2 cellular contexts compared by ENCODE assay signal in the genomic region with DNA sequence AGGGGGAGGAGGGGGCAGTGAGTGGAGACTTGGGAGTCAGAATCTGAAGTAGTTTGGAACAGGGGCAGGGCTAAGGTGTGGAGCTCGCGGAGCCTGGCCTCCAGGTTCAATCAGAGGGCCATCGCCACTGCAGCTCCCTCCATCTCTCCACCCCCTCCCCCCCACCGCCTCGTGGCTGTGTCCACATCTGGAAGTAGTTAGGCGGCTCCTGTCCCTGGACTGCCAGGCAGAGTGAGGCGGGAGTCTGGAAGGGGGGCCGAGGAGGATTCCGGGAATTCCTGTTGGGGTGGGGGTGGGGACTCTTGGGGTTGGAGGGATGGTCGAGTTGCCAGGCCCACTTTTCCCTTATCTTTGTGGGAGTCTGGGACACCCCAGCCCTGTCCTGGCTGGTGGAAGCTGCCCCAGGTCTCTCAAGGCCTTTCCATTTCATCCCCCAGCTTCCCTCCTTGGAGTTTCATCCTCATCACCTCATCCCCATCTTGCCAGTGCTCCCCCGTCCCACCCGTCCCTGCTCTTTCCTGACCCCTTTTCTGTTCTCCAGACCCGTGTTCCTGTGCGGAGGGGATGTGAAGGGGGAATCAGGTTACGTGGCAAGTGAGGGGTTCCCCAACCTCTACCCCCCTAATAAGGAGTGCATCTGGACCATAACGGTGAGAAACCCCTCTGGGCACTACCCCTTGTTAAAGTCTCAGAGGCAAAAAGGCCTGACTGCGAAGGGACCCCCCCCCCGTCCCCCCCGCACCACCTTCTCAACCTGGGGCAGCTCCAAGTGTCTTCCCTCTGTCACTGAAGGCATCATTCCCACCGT.
TF ChIP-seq lines count a peak whose summit lies in the region.

No MANE protein-coding gene starts in this region.

TF ChIP-seq in GM12878, 131 proteins besides CTCF, POLR2A, EP300 and RAD21 (continues in another document):
- TF ChIP-seq WRNIP1 (IDR thresholded peaks at IDR 0.05; ENCODE audit: borderline replicate concordance, low read depth, low read length) (no peak), GATAD2B (conservative IDR thresholded peaks at IDR 0.05; ENCODE audit: low read depth) (no peak), TAF1 (IDR thresholded peaks at IDR 0.05; ENCODE audit: borderline replicate concordance, low read depth, low read length) (no peak), BRCA1 (IDR thresholded peaks at IDR 0.05; ENCODE audit: low read depth, low read length) (no peak), CBFB (IDR thresholded peaks at IDR 0.05; ENCODE audit: low read depth) (no peak), RAD51 (IDR thresholded peaks at IDR 0.05) (no peak), RCOR1 (conservative IDR thresholded peaks at IDR 0.05; ENCODE audit: low read depth, low read length) (no peak), NRF1 (conservative IDR thresholded peaks at IDR 0.05; ENCODE audit: low read depth, low read length) (no peak), JUND (IDR thresholded peaks at IDR 0.05; ENCODE audit: low read depth, low read length) (no peak)
- TF ChIP-seq, protein P1, sequence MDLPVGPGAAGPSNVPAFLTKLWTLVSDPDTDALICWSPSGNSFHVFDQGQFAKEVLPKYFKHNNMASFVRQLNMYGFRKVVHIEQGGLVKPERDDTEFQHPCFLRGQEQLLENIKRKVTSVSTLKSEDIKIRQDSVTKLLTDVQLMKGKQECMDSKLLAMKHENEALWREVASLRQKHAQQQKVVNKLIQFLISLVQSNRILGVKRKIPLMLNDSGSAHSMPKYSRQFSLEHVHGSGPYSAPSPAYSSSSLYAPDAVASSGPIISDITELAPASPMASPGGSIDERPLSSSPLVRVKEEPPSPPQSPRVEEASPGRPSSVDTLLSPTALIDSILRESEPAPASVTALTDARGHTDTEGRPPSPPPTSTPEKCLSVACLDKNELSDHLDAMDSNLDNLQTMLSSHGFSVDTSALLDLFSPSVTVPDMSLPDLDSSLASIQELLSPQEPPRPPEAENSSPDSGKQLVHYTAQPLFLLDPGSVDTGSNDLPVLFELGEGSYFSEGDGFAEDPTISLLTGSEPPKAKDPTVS (IDR thresholded peaks at IDR 0.05; ENCODE audit: low read depth, low read length) = no peak
- TF ChIP-seq, protein P2, sequence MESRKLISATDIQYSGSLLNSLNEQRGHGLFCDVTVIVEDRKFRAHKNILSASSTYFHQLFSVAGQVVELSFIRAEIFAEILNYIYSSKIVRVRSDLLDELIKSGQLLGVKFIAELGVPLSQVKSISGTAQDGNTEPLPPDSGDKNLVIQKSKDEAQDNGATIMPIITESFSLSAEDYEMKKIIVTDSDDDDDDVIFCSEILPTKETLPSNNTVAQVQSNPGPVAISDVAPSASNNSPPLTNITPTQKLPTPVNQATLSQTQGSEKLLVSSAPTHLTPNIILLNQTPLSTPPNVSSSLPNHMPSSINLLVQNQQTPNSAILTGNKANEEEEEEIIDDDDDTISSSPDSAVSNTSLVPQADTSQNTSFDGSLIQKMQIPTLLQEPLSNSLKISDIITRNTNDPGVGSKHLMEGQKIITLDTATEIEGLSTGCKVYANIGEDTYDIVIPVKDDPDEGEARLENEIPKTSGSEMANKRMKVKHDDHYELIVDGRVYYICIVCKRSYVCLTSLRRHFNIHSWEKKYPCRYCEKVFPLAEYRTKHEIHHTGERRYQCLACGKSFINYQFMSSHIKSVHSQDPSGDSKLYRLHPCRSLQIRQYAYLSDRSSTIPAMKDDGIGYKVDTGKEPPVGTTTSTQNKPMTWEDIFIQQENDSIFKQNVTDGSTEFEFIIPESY (IDR thresholded peaks at IDR 0.05) = no peak
- TF ChIP-seq, protein P3, sequence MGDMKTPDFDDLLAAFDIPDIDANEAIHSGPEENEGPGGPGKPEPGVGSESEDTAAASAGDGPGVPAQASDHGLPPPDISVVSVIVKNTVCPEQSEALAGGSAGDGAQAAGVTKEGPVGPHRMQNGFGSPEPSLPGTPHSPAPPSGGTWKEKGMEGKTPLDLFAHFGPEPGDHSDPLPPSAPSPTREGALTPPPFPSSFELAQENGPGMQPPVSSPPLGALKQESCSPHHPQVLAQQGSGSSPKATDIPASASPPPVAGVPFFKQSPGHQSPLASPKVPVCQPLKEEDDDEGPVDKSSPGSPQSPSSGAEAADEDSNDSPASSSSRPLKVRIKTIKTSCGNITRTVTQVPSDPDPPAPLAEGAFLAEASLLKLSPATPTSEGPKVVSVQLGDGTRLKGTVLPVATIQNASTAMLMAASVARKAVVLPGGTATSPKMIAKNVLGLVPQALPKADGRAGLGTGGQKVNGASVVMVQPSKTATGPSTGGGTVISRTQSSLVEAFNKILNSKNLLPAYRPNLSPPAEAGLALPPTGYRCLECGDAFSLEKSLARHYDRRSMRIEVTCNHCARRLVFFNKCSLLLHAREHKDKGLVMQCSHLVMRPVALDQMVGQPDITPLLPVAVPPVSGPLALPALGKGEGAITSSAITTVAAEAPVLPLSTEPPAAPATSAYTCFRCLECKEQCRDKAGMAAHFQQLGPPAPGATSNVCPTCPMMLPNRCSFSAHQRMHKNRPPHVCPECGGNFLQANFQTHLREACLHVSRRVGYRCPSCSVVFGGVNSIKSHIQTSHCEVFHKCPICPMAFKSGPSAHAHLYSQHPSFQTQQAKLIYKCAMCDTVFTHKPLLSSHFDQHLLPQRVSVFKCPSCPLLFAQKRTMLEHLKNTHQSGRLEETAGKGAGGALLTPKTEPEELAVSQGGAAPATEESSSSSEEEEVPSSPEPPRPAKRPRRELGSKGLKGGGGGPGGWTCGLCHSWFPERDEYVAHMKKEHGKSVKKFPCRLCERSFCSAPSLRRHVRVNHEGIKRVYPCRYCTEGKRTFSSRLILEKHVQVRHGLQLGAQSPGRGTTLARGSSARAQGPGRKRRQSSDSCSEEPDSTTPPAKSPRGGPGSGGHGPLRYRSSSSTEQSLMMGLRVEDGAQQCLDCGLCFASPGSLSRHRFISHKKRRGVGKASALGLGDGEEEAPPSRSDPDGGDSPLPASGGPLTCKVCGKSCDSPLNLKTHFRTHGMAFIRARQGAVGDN (IDR thresholded peaks at IDR 0.05) = no peak
- TF ChIP-seq, protein P4, sequence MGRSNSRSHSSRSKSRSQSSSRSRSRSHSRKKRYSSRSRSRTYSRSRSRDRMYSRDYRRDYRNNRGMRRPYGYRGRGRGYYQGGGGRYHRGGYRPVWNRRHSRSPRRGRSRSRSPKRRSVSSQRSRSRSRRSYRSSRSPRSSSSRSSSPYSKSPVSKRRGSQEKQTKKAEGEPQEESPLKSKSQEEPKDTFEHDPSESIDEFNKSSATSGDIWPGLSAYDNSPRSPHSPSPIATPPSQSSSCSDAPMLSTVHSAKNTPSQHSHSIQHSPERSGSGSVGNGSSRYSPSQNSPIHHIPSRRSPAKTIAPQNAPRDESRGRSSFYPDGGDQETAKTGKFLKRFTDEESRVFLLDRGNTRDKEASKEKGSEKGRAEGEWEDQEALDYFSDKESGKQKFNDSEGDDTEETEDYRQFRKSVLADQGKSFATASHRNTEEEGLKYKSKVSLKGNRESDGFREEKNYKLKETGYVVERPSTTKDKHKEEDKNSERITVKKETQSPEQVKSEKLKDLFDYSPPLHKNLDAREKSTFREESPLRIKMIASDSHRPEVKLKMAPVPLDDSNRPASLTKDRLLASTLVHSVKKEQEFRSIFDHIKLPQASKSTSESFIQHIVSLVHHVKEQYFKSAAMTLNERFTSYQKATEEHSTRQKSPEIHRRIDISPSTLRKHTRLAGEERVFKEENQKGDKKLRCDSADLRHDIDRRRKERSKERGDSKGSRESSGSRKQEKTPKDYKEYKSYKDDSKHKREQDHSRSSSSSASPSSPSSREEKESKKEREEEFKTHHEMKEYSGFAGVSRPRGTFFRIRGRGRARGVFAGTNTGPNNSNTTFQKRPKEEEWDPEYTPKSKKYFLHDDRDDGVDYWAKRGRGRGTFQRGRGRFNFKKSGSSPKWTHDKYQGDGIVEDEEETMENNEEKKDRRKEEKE (IDR thresholded peaks at IDR 0.05) = no peak

TF ChIP-seq in liver, 16 proteins besides CTCF, POLR2A, EP300 and RAD21:
- TF ChIP-seq JUND (IDR thresholded peaks at IDR 0.05) (no peak), RXRA (IDR thresholded peaks at IDR 0.05) (no peak), FOXA2 (IDR thresholded peaks at IDR 0.05) (no peak), TAF1 (conservative IDR thresholded peaks at IDR 0.05) (no peak), NR2F2 (IDR thresholded peaks at IDR 0.05) (no peak), FOXA1 (IDR thresholded peaks at IDR 0.05) (no peak), SP1 (IDR thresholded peaks at IDR 0.05) (no peak), GABPA (IDR thresholded peaks at IDR 0.05 in 1 of 2, conservative IDR thresholded peaks at IDR 0.05 in 1 of 2) (no peak), EGR1 (IDR thresholded peaks at IDR 0.05; ENCODE audit: low read depth in 2 of 2) (no peak), YY1 (IDR thresholded peaks at IDR 0.05) (no peak), HNF4A (conservative IDR thresholded peaks at IDR 0.05) (no peak), HNF4G (IDR thresholded peaks at IDR 0.05) (no peak)
- TF ChIP-seq, protein P5, sequence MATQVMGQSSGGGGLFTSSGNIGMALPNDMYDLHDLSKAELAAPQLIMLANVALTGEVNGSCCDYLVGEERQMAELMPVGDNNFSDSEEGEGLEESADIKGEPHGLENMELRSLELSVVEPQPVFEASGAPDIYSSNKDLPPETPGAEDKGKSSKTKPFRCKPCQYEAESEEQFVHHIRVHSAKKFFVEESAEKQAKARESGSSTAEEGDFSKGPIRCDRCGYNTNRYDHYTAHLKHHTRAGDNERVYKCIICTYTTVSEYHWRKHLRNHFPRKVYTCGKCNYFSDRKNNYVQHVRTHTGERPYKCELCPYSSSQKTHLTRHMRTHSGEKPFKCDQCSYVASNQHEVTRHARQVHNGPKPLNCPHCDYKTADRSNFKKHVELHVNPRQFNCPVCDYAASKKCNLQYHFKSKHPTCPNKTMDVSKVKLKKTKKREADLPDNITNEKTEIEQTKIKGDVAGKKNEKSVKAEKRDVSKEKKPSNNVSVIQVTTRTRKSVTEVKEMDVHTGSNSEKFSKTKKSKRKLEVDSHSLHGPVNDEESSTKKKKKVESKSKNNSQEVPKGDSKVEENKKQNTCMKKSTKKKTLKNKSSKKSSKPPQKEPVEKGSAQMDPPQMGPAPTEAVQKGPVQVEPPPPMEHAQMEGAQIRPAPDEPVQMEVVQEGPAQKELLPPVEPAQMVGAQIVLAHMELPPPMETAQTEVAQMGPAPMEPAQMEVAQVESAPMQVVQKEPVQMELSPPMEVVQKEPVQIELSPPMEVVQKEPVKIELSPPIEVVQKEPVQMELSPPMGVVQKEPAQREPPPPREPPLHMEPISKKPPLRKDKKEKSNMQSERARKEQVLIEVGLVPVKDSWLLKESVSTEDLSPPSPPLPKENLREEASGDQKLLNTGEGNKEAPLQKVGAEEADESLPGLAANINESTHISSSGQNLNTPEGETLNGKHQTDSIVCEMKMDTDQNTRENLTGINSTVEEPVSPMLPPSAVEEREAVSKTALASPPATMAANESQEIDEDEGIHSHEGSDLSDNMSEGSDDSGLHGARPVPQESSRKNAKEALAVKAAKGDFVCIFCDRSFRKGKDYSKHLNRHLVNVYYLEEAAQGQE (IDR thresholded peaks at IDR 0.05) = no peak
- TF ChIP-seq, protein P6, sequence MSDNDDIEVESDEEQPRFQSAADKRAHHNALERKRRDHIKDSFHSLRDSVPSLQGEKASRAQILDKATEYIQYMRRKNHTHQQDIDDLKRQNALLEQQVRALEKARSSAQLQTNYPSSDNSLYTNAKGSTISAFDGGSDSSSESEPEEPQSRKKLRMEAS (IDR thresholded peaks at IDR 0.05) = no peak
- TF ChIP-seq, protein P7, sequence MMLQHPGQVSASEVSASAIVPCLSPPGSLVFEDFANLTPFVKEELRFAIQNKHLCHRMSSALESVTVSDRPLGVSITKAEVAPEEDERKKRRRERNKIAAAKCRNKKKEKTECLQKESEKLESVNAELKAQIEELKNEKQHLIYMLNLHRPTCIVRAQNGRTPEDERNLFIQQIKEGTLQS (IDR thresholded peaks at IDR 0.05) = no peak
- TF ChIP-seq, protein P2 (IDR thresholded peaks at IDR 0.05) = no peak
TF ChIP-seq in liver: peak in this region for 0.
